In the genomic region with DNA sequence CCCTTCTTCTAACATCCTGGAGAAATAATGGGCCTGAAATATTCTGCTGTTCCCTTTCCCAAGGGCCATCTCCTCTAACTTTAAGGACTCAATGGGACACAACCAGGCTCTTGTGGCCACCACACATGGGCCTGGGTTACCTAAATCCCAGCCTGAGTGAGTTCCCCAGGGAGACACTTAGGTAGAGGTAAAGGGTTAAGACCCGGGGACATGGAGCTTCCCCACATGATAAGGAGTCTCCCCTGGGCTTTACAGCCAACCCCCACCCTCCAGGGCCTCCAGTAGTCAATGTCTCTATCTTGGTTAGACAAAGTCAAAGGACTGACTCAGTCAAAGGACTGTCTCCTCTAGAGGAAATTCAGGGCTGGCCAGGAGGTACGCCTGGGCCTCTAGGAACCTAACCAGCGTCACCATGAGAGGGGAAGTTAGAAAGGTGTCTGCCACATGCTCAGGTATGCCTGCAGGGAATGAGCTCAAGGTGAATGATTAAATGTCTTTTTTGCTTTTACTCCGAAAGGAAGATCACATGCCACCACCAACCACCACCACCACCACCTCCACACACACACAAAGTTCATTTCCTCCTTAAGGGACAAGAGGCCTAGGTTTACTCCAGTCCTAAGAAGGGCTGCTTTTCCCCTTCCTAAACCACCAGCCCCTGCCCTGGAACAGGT, we compare ENCODE assay signal across 8 cellular contexts. TPM values are rescaled to one million over a fixed set of nuclear protein-coding genes. Genes with fewer than 3 reads are reported as not detected.
DNase-seq lines count a peak whose midpoint lies in the region; ATAC-seq and TF ChIP-seq lines count a peak whose summit lies in the region.

No MANE protein-coding gene starts in this region.

- H3K27me3 Mint-ChIP-seq in CD4-positive, alpha-beta T cell, result no peaks in the 10 kb centered on the region
- H3K27me3 Mint-ChIP-seq in T-cell, result no peaks in the 10 kb centered on the region

- peak overlapping the region; percentile 85 for H3K4me3 Mint-ChIP-seq in CD4-positive, alpha-beta T cell
- H3K4me3 Mint-ChIP-seq in T-cell, result peak overlapping the region; percentile 9 to 98 (median 46)

- CTCF ChIA-PET in CD4-positive, alpha-beta T cell (lab: Charles Lee), result interaction anchor here (0.7 to 9.3 kb wide), 7 partner anchors 10 to 279 kb away, joined by 3 to 115 read pairs (median 4); no protein-coding TSS in a partner anchor
- CTCF ChIA-PET in T-cell (lab: Charles Lee), result interaction anchor here (0.5 to 7.9 kb wide), 7 partner anchors 13 to 970 kb away, joined by 3 to 52 read pairs (median 3); a partner anchor contains a TSS

- peaks cover 50% of the 10 kb centered on the region for H3K36me3 Mint-ChIP-seq in CD4-positive, alpha-beta T cell (ENCODE audit: low read depth)
- H3K36me3 Mint-ChIP-seq in T-cell, result peaks cover 34% of the 10 kb centered on the region

- H3K4me1 ChIP-seq in duodenal mucosa (ENCODE audit: control insufficient read depth in 1 of 2, insufficient read depth in 2 of 2, low read length in 2 of 2), result peaks cover 61 to 70% of the 10 kb centered on the region in 2 donors

- DNase-seq in CD4-positive, alpha-beta T cell, result peak in 4 of 10 experiments; percentile 26 to 57 (median 43)
- DNase-seq in T-cell, result peak in 9 of 34 experiments; percentile 24 to 59 (median 38)
- DNase-seq in myocyte (ENCODE audit: low read depth), result peak; percentile 86
- no peak for DNase-seq in NCI-H2081 (lab: John Stamatoyannopoulos, UW)
- DNase-seq in NCI-H1092 treated with DMSO at 0.1 percent for 48 hours (lab: John Stamatoyannopoulos, UW), result no peak
- DNase-seq in MG63, result no peak

- H3K9me3 ChIP-seq in CD4-positive, alpha-beta T cell (ENCODE audit: control insufficient read depth, low read length), result no peaks in the 10 kb centered on the region
- H3K9me3 ChIP-seq in duodenal mucosa (ENCODE audit: control insufficient read depth in 1 of 2, low read length in 2 of 2) (no peaks in the 10 kb centered on the region), MG63 (no peaks in the 10 kb centered on the region)

- intact Hi-C loops in CD4-positive, alpha-beta T cell (cut with DNase I, micrococcal nuclease), result loop anchor here (1.0 to 10.0 kb wide), 6 partner anchors 10 to 501 kb away; no protein-coding TSS in a partner anchor

- H3K36me3 ChIP-seq in duodenal mucosa (ENCODE audit: control insufficient read depth in 1 of 2, insufficient read depth in 2 of 2, low read length in 2 of 2) (peaks cover 20 to 31% of the 10 kb centered on the region in 2 donors), MG63 (peaks cover 38% of the 10 kb centered on the region)

- peak; percentile 30 for ATAC-seq in CD4-positive, alpha-beta T cell (ENCODE audit: poor library complexity)
- ATAC-seq in T-cell (replicated peaks in 1 of 4) (peak in 1 of 4 experiments; percentile 12), GM19463 (IDR thresholded peaks at IDR 0.05; ENCODE audit: unreplicated experiment) (no peak)

- no peak for TF ChIP-seq CTCF in CD4-positive, alpha-beta T cell (IDR thresholded peaks at IDR 0.05)

- POLR2A ChIA-PET in CD4-positive, alpha-beta T cell (lab: Charles Lee), result interaction anchor here (1.0 to 15.8 kb wide), 12 partner anchors 10 to 536 kb away, joined by 3 to 816 read pairs (median 14); no protein-coding TSS in a partner anchor
- POLR2A ChIA-PET in T-cell (lab: Charles Lee), result interaction anchor here in 1 of 2 donors (0.6 to 1.4 kb wide), 3 partner anchors 17 to 103 kb away, joined by 3 to 5 read pairs (median 5); no protein-coding TSS in a partner anchor

- H3K27ac Mint-ChIP-seq in CD4-positive, alpha-beta T cell, result peak overlapping the region; percentile 99
- peak overlapping the region; percentile 93 to 99 for H3K27ac Mint-ChIP-seq in T-cell

- peaks cover 82% of the 10 kb centered on the region for H3K4me1 Mint-ChIP-seq in CD4-positive, alpha-beta T cell (ENCODE audit: low read depth)
- peaks cover 81 to 92% (median 87%) of the 10 kb centered on the region in 3 donors for H3K4me1 Mint-ChIP-seq in T-cell

- H3K27me3 ChIP-seq in CD4-positive, alpha-beta T cell (ENCODE audit: control insufficient read depth, insufficient read depth, low read length), result no peaks in the 10 kb centered on the region
- H3K27me3 ChIP-seq in duodenal mucosa (ENCODE audit: control insufficient read depth in 1 of 2, insufficient read depth in 2 of 2, low read length in 2 of 2), result no peaks in the 10 kb centered on the region
- no peaks in the 10 kb centered on the region for H3K27me3 ChIP-seq in MG63

- H3K9me3 Mint-ChIP-seq in CD4-positive, alpha-beta T cell, result no peaks in the 10 kb centered on the region
- H3K9me3 Mint-ChIP-seq in T-cell, result no peaks in the 10 kb centered on the region

- peak overlapping the region; percentile 50 for H3K27ac ChIP-seq in CD4-positive, alpha-beta T cell (ENCODE audit: low read depth, low read length)
- peak overlapping the region; percentile 57 for H3K27ac ChIP-seq in duodenal mucosa (ENCODE audit: low read depth, low read length)

- peak overlapping the region in 1 of 2 donors; percentile 20 for H3K9ac ChIP-seq in duodenal mucosa (ENCODE audit: low read depth in 1 of 2, low read length in 2 of 2)

- H3K4me3 ChIP-seq in duodenal mucosa (ENCODE audit: low read depth in 1 of 2, low read length in 2 of 2) (no peak overlapping the region), MG63 (no peak overlapping the region)

RNA-seq across cellular contexts. Expression of a gene that starts 6.9 kb away (rescaled TPM):
- total RNA-seq in CD4-positive, alpha-beta T cell, result 100 to 1,000 TPM; 254 to 258 TPM
- 100 to 1,000 TPM; 123 to 253 (median 233) TPM for total RNA-seq in T-cell
- 194 and 260 TPM in 2 replicates for total RNA-seq in myocyte
- polyA plus RNA-seq in myocyte (2012), result 234 TPM
- total RNA-seq in MG63 (2014; rRNA removed; shearing (Covaris generic); ENCODE audit: low replicate concordance), result 9.3 and 30.2 TPM in 2 replicates
